ENCODE assay signal across 8 cellular contexts in genomic region chr15:90903733-90904536, GRCh38. TPM values are rescaled to one million over a fixed set of nuclear protein-coding genes. Genes with fewer than 3 reads are reported as not detected.
A peak's percentile ranks its signal among the peaks of the same experiment; 100 is the strongest.
DNase-seq lines count a peak whose midpoint lies in the region; ATAC-seq, FAIRE-seq and TF ChIP-seq lines count a peak whose summit lies in the region.

No MANE protein-coding gene starts in this region.

- no peaks in the 10 kb centered on the region for H3K4me1 ChIP-seq in fibroblast of lung (ENCODE audit: control insufficient read depth, extremely low read depth, insufficient read depth, low read length)

- peaks cover 39% of the 10 kb centered on the region for H3K4me1 Mint-ChIP-seq in activated CD8-positive, alpha-beta memory T cell treated with anti-CD3 and anti-CD28 coated beads, Interleukin-2, amount 10 ng/mL, durations not matched to agents 7 days and 5 days
- H3K4me1 Mint-ChIP-seq in osteocyte (ENCODE audit: unreplicated experiment): peaks cover 18% of the 10 kb centered on the region

- peak overlapping the region; percentile 65 to 82 (median 76) for H3K4me3 ChIP-seq in fibroblast of lung (replicated peaks in 1 of 4; ENCODE audit: control extremely low read depth in 1 of 4, insufficient read depth in 1 of 4, low read depth in 3 of 4, low read length in 4 of 4)

- no peak overlapping the region for H3K9ac ChIP-seq in fibroblast of lung (ENCODE audit: insufficient read depth, low read length)

- TF ChIP-seq CTCF in fibroblast of lung (conservative IDR thresholded peaks at IDR 0.05 in 1 of 2, IDR thresholded peaks at IDR 0.05 in 1 of 2; ENCODE audit: low read depth in 1 of 2, low read length in 2 of 2): no peak
- no peak for TF ChIP-seq CTCF in osteocyte (IDR thresholded peaks at IDR 0.05)

- H3K27me3 ChIP-seq in fibroblast of lung (ENCODE audit: control insufficient read depth, insufficient read depth, low read length): no peaks in the 10 kb centered on the region

- H3K27ac Mint-ChIP-seq in activated CD8-positive, alpha-beta memory T cell treated with anti-CD3 and anti-CD28 coated beads, Interleukin-2, amount 10 ng/mL, durations not matched to agents 7 days and 5 days: peak overlapping the region; percentile 82
- H3K27ac Mint-ChIP-seq in osteocyte (ENCODE audit: unreplicated experiment): peak overlapping the region; percentile 70

- H3K27me3 Mint-ChIP-seq in activated CD8-positive, alpha-beta memory T cell treated with anti-CD3 and anti-CD28 coated beads, Interleukin-2, amount 10 ng/mL, durations not matched to agents 7 days and 5 days: no peaks in the 10 kb centered on the region
- no peaks in the 10 kb centered on the region for H3K27me3 Mint-ChIP-seq in osteocyte (ENCODE audit: unreplicated experiment)

- no peak for DNase-seq in activated CD8-positive, alpha-beta memory T cell treated with anti-CD3 and anti-CD28 coated beads, Interleukin-2, amount 10 ng/mL, durations not matched to agents 7 days and 5 days
- no peak for DNase-seq in activated CD8-positive, alpha-beta memory T cell treated with anti-CD3 and anti-CD28 coated beads, Interleukin-2, amount 50 U/mL, for 48 hours
- DNase-seq in fibroblast of lung (ENCODE audit: low read depth in 2 of 2): peak in 1 of 2 donors; percentile 8
- no peak for DNase-seq in osteocyte (ENCODE audit: extremely low spot score, unreplicated experiment)
- no peak for DNase-seq in HTR-8/SVneo (ENCODE audit: insufficient read length, low spot score)

- H3K79me2 ChIP-seq in fibroblast of lung (ENCODE audit: control insufficient read depth, insufficient read depth, low read length): no peaks in the 10 kb centered on the region

- H3K4me3 Mint-ChIP-seq in activated CD8-positive, alpha-beta memory T cell treated with anti-CD3 and anti-CD28 coated beads, Interleukin-2, amount 10 ng/mL, durations not matched to agents 7 days and 5 days: peak overlapping the region; percentile 79
- H3K4me3 Mint-ChIP-seq in osteocyte (ENCODE audit: unreplicated experiment): peak overlapping the region; percentile 78

- no peak for ATAC-seq in activated CD8-positive, alpha-beta memory T cell treated with anti-CD3 and anti-CD28 coated beads, Interleukin-2, amount 10 ng/mL, durations not matched to agents 7 days and 5 days
- ATAC-seq in SK-N-SH treated with all-trans-retinoic acid at 6 μM for 48 hours: peak; percentile 1; the same call in 1 of the 3 replicates
- no peak for ATAC-seq in GM18873 (IDR thresholded peaks at IDR 0.05; ENCODE audit: low FRiP score, unreplicated experiment)
- ATAC-seq in HG02588 (IDR thresholded peaks at IDR 0.05; ENCODE audit: unreplicated experiment): no peak

- H3K9me3 Mint-ChIP-seq in activated CD8-positive, alpha-beta memory T cell treated with anti-CD3 and anti-CD28 coated beads, Interleukin-2, amount 10 ng/mL, durations not matched to agents 7 days and 5 days (ENCODE audit: low read depth): no peaks in the 10 kb centered on the region
- no peaks in the 10 kb centered on the region for H3K9me3 Mint-ChIP-seq in osteocyte (ENCODE audit: unreplicated experiment)

- CTCF ChIA-PET in activated CD8-positive, alpha-beta memory T cell treated with anti-CD3 and anti-CD28 coated beads, Interleukin-2, amount 10 ng/mL, durations not matched to agents 7 days and 5 days (lab: Charles Lee): interaction anchor here (0.8 to 9.5 kb wide), 16 partner anchors 11 to 584 kb away, joined by 3 to 181 read pairs (median 5); partner anchors contain the start of genes BLM, HDDC3 and UNC45A

- peak overlapping the region; percentile 94 for H3K4me2 ChIP-seq in fibroblast of lung (ENCODE audit: extremely low read depth, insufficient read depth, low read length)

- FAIRE-seq in HTR-8/SVneo (lab: Jason Lieb, UNC): no peak

- no peak overlapping the region for H3K27ac ChIP-seq in fibroblast of lung (ENCODE audit: insufficient read depth, low read length)

- no peaks in the 10 kb centered on the region for H4K20me1 ChIP-seq in fibroblast of lung (ENCODE audit: control insufficient read depth, extremely low read depth, insufficient read depth, low read length)

- peak overlapping the region; percentile 62 for H2AFZ ChIP-seq in fibroblast of lung (ENCODE audit: low read length)

- H3K9me3 ChIP-seq in fibroblast of lung (ENCODE audit: control insufficient read depth, insufficient read depth, low read depth, low read length): no peaks in the 10 kb centered on the region

- peaks cover 39% of the 10 kb centered on the region for H3K36me3 Mint-ChIP-seq in activated CD8-positive, alpha-beta memory T cell treated with anti-CD3 and anti-CD28 coated beads, Interleukin-2, amount 10 ng/mL, durations not matched to agents 7 days and 5 days
- H3K36me3 Mint-ChIP-seq in osteocyte (ENCODE audit: unreplicated experiment): peaks cover 13% of the 10 kb centered on the region

- H3K36me3 ChIP-seq in fibroblast of lung (ENCODE audit: control insufficient read depth, insufficient read depth, low read length): peaks cover 13% of the 10 kb centered on the region

TF ChIP-seq in SK-N-SH treated with all-trans-retinoic acid at 6 μM for 48 hours, 23 proteins besides CTCF, POLR2A, EP300 and RAD21:
- TF ChIP-seq ZFP30 (CRISPR knock-in tag; IDR thresholded peaks at IDR 0.05) (no peak), TCF4 (CRISPR knock-in tag; IDR thresholded peaks at IDR 0.05; ENCODE audit: borderline replicate concordance) (no peak), CSDC2 (CRISPR knock-in tag; IDR thresholded peaks at IDR 0.05) (no peak), SNAI2 (CRISPR knock-in tag; IDR thresholded peaks at IDR 0.05) (no peak), PATZ1 (CRISPR knock-in tag; IDR thresholded peaks at IDR 0.05; ENCODE audit: borderline replicate concordance) (no peak)

RNA-seq across cellular contexts. Expression of gene MAN2A2, which starts 0.8 kb away (rescaled TPM):
- 100 to 1,000 TPM; 174 to 183 TPM for total RNA-seq in activated CD8-positive, alpha-beta memory T cell treated with anti-CD3 and anti-CD28 coated beads, Interleukin-2, amount 10 ng/mL, durations not matched to agents 7 days and 5 days
- total RNA-seq in fibroblast of lung (18.2 and 36.0 TPM in 2 replicates), osteocyte (65.2 and 70.0 TPM in 2 replicates)
- 11.3 and 18.0 TPM in 2 replicates for polyA plus RNA-seq in fibroblast of lung
- 12.6 and 16.0 TPM in 2 replicates for polyA plus RNA-seq in fibroblast of lung (2012)
- 69.8 and 80.4 TPM in 2 replicates for polyA minus RNA-seq in fibroblast of lung (ENCODE audit: low replicate concordance)

RNA-seq across cellular contexts. Expression of gene FES, which starts 19.6 kb away (rescaled TPM):
- total RNA-seq in activated CD8-positive, alpha-beta memory T cell treated with anti-CD3 and anti-CD28 coated beads, Interleukin-2, amount 10 ng/mL, durations not matched to agents 7 days and 5 days: 10 to 100 TPM; 55.7 to 61.2 TPM
- total RNA-seq in fibroblast of lung: 23.4 and 31.2 TPM in 2 replicates
- 5.5 and 7.0 TPM in 2 replicates for polyA plus RNA-seq in fibroblast of lung
- polyA plus RNA-seq in fibroblast of lung (2012): 9.1 and 12.6 TPM in 2 replicates
- 19.3 and 27.0 TPM in 2 replicates for polyA minus RNA-seq in fibroblast of lung (ENCODE audit: low replicate concordance)
- 2.2 and 2.5 TPM in 2 replicates for total RNA-seq in osteocyte

RNA-seq across cellular contexts. Expression of gene HDDC3, which starts 28.4 kb away (rescaled TPM):
- total RNA-seq in activated CD8-positive, alpha-beta memory T cell treated with anti-CD3 and anti-CD28 coated beads, Interleukin-2, amount 10 ng/mL, durations not matched to agents 7 days and 5 days: 10 to 100 TPM; 33.2 to 39.3 TPM
- 13.4 and 16.3 TPM in 2 replicates for total RNA-seq in fibroblast of lung
- polyA plus RNA-seq in fibroblast of lung: 10.2 and 15.5 TPM in 2 replicates
- 11.0 and 18.3 TPM in 2 replicates for polyA plus RNA-seq in fibroblast of lung (2012)
- 13.0 and 15.8 TPM in 2 replicates for polyA minus RNA-seq in fibroblast of lung (ENCODE audit: low replicate concordance)
- 9.5 and 11.4 TPM in 2 replicates for total RNA-seq in osteocyte

RNA-seq across cellular contexts. Expression of gene UNC45A, which starts 31.1 kb away (rescaled TPM):
- total RNA-seq in activated CD8-positive, alpha-beta memory T cell treated with anti-CD3 and anti-CD28 coated beads, Interleukin-2, amount 10 ng/mL, durations not matched to agents 7 days and 5 days: 10 to 100 TPM; 76.3 to 84.4 TPM
- total RNA-seq in fibroblast of lung: 88.6 and 104 TPM in 2 replicates
- polyA plus RNA-seq in fibroblast of lung: 41.7 and 52.5 TPM in 2 replicates
- 61.0 and 84.9 TPM in 2 replicates for polyA plus RNA-seq in fibroblast of lung (2012)
- 73.2 and 101 TPM in 2 replicates for polyA minus RNA-seq in fibroblast of lung (ENCODE audit: low replicate concordance)
- total RNA-seq in osteocyte: 83.0 and 83.5 TPM in 2 replicates

RNA-seq across cellular contexts. Expression of gene FURIN, which starts 35.5 kb away (rescaled TPM):
- 100 to 1,000 TPM; 487 to 625 TPM for total RNA-seq in activated CD8-positive, alpha-beta memory T cell treated with anti-CD3 and anti-CD28 coated beads, Interleukin-2, amount 10 ng/mL, durations not matched to agents 7 days and 5 days
- total RNA-seq in fibroblast of lung (19.5 and 27.9 TPM in 2 replicates), osteocyte (96.2 and 98.3 TPM in 2 replicates)
- 19.4 and 20.4 TPM in 2 replicates for polyA plus RNA-seq in fibroblast of lung
- polyA plus RNA-seq in fibroblast of lung (2012): 45.8 and 46.5 TPM in 2 replicates
- polyA minus RNA-seq in fibroblast of lung (ENCODE audit: low replicate concordance): 57.3 and 68.2 TPM in 2 replicates
